33 cellular contexts compared by ENCODE assay signal in genomic region chr12:70283232-70283631, GRCh38.
"Had no signal": no experiment of that assay in that cellular context is flagged by ENCODE, and none has a peak within 500 bp of the region (broad histone marks: within the 10 kb centered on the region; RNA-seq: fewer than 3 reads in every experiment).

No MANE protein-coding gene starts in this region.

- DNase-seq: Karpas-422, Kasumi-1, KG1, MG63, MM.1S, MV-4-11, NCI-H1048, NCI-H1092 treated with DMSO at 0.1 percent for 48 hours, NCI-H1105, NCI-H1105 treated with DMSO at 0.1 percent for 48 hours, NCI-H1417, NCI-H1417 treated with DMSO at 0.1 percent for 48 hours, NCI-H1436, NCI-H1436 treated with DMSO at 0.1 percent for 48 hours, NCI-H146, NCI-H1694, NCI-H1694 treated with DMSO at 0.1 percent for 48 hours, NCI-H187, NCI-H187 treated with DMSO at 0.1 percent for 48 hours, NCI-H1930, NCI-H2029, NCI-H2029 treated with DMSO at 0.1 percent for 48 hours, NCI-H2081, NCI-H2081 treated with DMSO at 0.1 percent for 48 hours, NCI-H2107, NCI-H2227 treated with DMSO at 0.1 percent for 48 hours, NCI-H226, NCI-H345, NCI-H446, NCI-H446 treated with DMSO at 0.1 percent for 48 hours, NCI-H510A, NCI-H510A treated with DMSO at 0.1 percent for 48 hours had no signal

- H3K9ac ChIP-seq: KMS-11 had no signal

- H3K27ac ChIP-seq: KMS-11 had no signal

- H3K4me3 ChIP-seq: MG63 had no signal

- H3K9me3 ChIP-seq: MG63 had no signal

- H3K4me2 ChIP-seq: KMS-11 had no signal

- H3K27me3 ChIP-seq: MG63 had no signal
